15 cellular contexts compared by ENCODE assay signal in genomic region chr7:76071316-76072242, GRCh38. TPM values are rescaled to one million over a fixed set of nuclear protein-coding genes. Genes with fewer than 3 reads are reported as not detected.
DNase-seq lines count a peak whose midpoint lies in the region; ATAC-seq and TF ChIP-seq lines count a peak whose summit lies in the region.
"Had no signal": no experiment of that assay in that cellular context is flagged by ENCODE, and none has a peak within 500 bp of the region (broad histone marks: within the 10 kb centered on the region; RNA-seq: fewer than 3 reads in every experiment).

No MANE protein-coding gene starts in this region.

- H3K27ac ChIP-seq in heart left ventricle, result peak overlapping the region in 3 of 12 donors; percentile 12 to 87 (median 24)
- peak overlapping the region; percentile 21 for H3K27ac ChIP-seq in muscle layer of colon (ENCODE audit: low read depth, low read length)
- peak overlapping the region; percentile 36 for H3K27ac ChIP-seq in upper lobe of right lung
- H3K27ac ChIP-seq in CD4-positive, alpha-beta T cell (ENCODE audit: low read depth, low read length), result no peak overlapping the region
- H3K27ac ChIP-seq: PC-9 had no signal

- H3K36me3 Mint-ChIP-seq in osteocyte (ENCODE audit: unreplicated experiment), result peaks cover 4% of the 10 kb centered on the region
- H3K36me3 Mint-ChIP-seq in CD4-positive, alpha-beta T cell (ENCODE audit: low read depth), result peaks cover 5% of the 10 kb centered on the region

- POLR2A ChIA-PET in CD4-positive, alpha-beta T cell (lab: Charles Lee), result interaction anchor here (1.1 kb wide), 1 partner anchor 24 kb away, joined by 3 read pairs; the partner anchor contains the start of genes MDH2 and STYXL1

- H3K4me3 ChIP-seq in heart left ventricle (no peak overlapping the region), muscle layer of colon (ENCODE audit: low read depth in 1 of 2, low read length in 2 of 2) (no peak overlapping the region), upper lobe of right lung (no peak overlapping the region)
- H3K4me3 ChIP-seq: PC-9 had no signal

- H3K36me3 ChIP-seq in heart left ventricle (peaks cover 0 to 13% (median 6%) of the 10 kb centered on the region in 9 donors), muscle layer of colon (ENCODE audit: insufficient read depth, low read length) (peaks cover 8% of the 10 kb centered on the region), upper lobe of right lung (peaks cover 9% of the 10 kb centered on the region)

- peak in 1 of 4 donors; percentile 40 for ATAC-seq in heart left ventricle
- ATAC-seq in upper lobe of right lung, result peak; percentile 41
- ATAC-seq in CD4-positive, alpha-beta T cell (ENCODE audit: poor library complexity), result no peak
- ATAC-seq in GM18511 (IDR thresholded peaks at IDR 0.05; ENCODE audit: unreplicated experiment), result no peak
- ATAC-seq: activated CD4-positive, alpha-beta T cell treated with anti-CD3 and anti-CD28 coated beads for 36 hours had no signal

- H3K9me3 Mint-ChIP-seq in osteocyte (ENCODE audit: unreplicated experiment), result no peaks in the 10 kb centered on the region
- H3K9me3 Mint-ChIP-seq in CD4-positive, alpha-beta T cell, result no peaks in the 10 kb centered on the region

- TF ChIP-seq CTCF in heart left ventricle (IDR thresholded peaks at IDR 0.05) (no peak), upper lobe of right lung (IDR thresholded peaks at IDR 0.05) (no peak), osteocyte (IDR thresholded peaks at IDR 0.05) (no peak)
- no peak for TF ChIP-seq CTCF in CD4-positive, alpha-beta T cell (IDR thresholded peaks at IDR 0.05)

- H3K4me1 Mint-ChIP-seq in osteocyte (ENCODE audit: unreplicated experiment), result peaks cover 7% of the 10 kb centered on the region
- H3K4me1 Mint-ChIP-seq in CD4-positive, alpha-beta T cell (ENCODE audit: low read depth), result no peaks in the 10 kb centered on the region
- H3K4me1 Mint-ChIP-seq: activated CD4-positive, alpha-beta T cell treated with anti-CD3 and anti-CD28 coated beads for 36 hours; activated naive CD8-positive, alpha-beta T cell treated with anti-CD3 and anti-CD28 coated beads for 36 hours had no signal

- intact Hi-C loops in heart left ventricle (cut with DNase I), result no loop called here
- intact Hi-C loops in upper lobe of right lung (cut with DNase I), result no loop called here
- intact Hi-C loops in CD4-positive, alpha-beta T cell (cut with DNase I, micrococcal nuclease), result no loop called here

- H3K27me3 ChIP-seq in heart left ventricle, result no peaks in the 10 kb centered on the region
- H3K27me3 ChIP-seq in muscle layer of colon (ENCODE audit: control insufficient read depth in 1 of 2, insufficient read depth in 2 of 2, low read length in 2 of 2), result no peaks in the 10 kb centered on the region
- no peaks in the 10 kb centered on the region for H3K27me3 ChIP-seq in upper lobe of right lung
- no peaks in the 10 kb centered on the region for H3K27me3 ChIP-seq in CD4-positive, alpha-beta T cell (ENCODE audit: control insufficient read depth, insufficient read depth, low read length)

- no peak overlapping the region for H3K9ac ChIP-seq in muscle layer of colon (ENCODE audit: low read length)

- DNase-seq in NCI-H82 (lab: John Stamatoyannopoulos, UW) (peak; percentile 39), NCI-H82 treated with DMSO at 0.1 percent for 48 hours (lab: John Stamatoyannopoulos, UW; ENCODE audit: unreplicated experiment) (no peak), heart left ventricle (peak in 3 of 5 donors; percentile 55 to 76 (median 69)), upper lobe of right lung (peak; percentile 68), osteocyte (ENCODE audit: extremely low spot score, unreplicated experiment) (no peak)
- no peak for DNase-seq in CD4-positive, alpha-beta T cell
- DNase-seq: activated CD4-positive, alpha-beta T cell treated with anti-CD3 and anti-CD28 coated beads for 36 hours; activated naive CD8-positive, alpha-beta T cell treated with anti-CD3 and anti-CD28 coated beads for 36 hours; NCI-H1105; NCI-H510A; PC-9; stimulated activated CD4-positive, alpha-beta T cell treated with anti-CD3 and anti-CD28 coated beads, Interleukin-2, amount 100 ng/mL, for 48 hours; T-helper 1 cell had no signal

- TF ChIP-seq POLR2A in heart left ventricle (IDR thresholded peaks at IDR 0.05), result no peak

- H3K9me3 ChIP-seq in heart left ventricle (peaks cover 0 to 19% (median 5%) of the 10 kb centered on the region in 12 donors), muscle layer of colon (ENCODE audit: low read length) (no peaks in the 10 kb centered on the region), upper lobe of right lung (no peaks in the 10 kb centered on the region)
- no peaks in the 10 kb centered on the region for H3K9me3 ChIP-seq in CD4-positive, alpha-beta T cell (ENCODE audit: control insufficient read depth, low read length)

- CTCF ChIA-PET in CD4-positive, alpha-beta T cell (lab: Charles Lee), result no interaction called here

- 74 to 89% (median 87%) methylated on average over 17 to 47 of the region's 47 CpGs for WGBS in heart left ventricle, 4 donors

- no peak overlapping the region for H3K27ac Mint-ChIP-seq in osteocyte (ENCODE audit: unreplicated experiment)
- no peak overlapping the region for H3K27ac Mint-ChIP-seq in CD4-positive, alpha-beta T cell
- H3K27ac Mint-ChIP-seq: activated CD4-positive, alpha-beta T cell treated with anti-CD3 and anti-CD28 coated beads for 36 hours; activated naive CD8-positive, alpha-beta T cell treated with anti-CD3 and anti-CD28 coated beads for 36 hours had no signal

- H3K27me3 Mint-ChIP-seq in osteocyte (ENCODE audit: unreplicated experiment), result no peaks in the 10 kb centered on the region
- no peaks in the 10 kb centered on the region for H3K27me3 Mint-ChIP-seq in CD4-positive, alpha-beta T cell
- H3K27me3 Mint-ChIP-seq: activated CD4-positive, alpha-beta T cell treated with anti-CD3 and anti-CD28 coated beads for 36 hours; activated naive CD8-positive, alpha-beta T cell treated with anti-CD3 and anti-CD28 coated beads for 36 hours had no signal

- H3K4me1 ChIP-seq in heart left ventricle (peaks cover 0 to 32% (median 6%) of the 10 kb centered on the region in 12 donors), muscle layer of colon (ENCODE audit: insufficient read depth, low read length) (peaks cover 23% of the 10 kb centered on the region), upper lobe of right lung (peaks cover 7% of the 10 kb centered on the region)

- H3K4me3 Mint-ChIP-seq in osteocyte (ENCODE audit: unreplicated experiment), result no peak overlapping the region
- no peak overlapping the region for H3K4me3 Mint-ChIP-seq in CD4-positive, alpha-beta T cell
- H3K4me3 Mint-ChIP-seq: activated CD4-positive, alpha-beta T cell treated with anti-CD3 and anti-CD28 coated beads for 36 hours; activated naive CD8-positive, alpha-beta T cell treated with anti-CD3 and anti-CD28 coated beads for 36 hours had no signal

RNA-seq across cellular contexts. Expression of gene MDH2, which starts 23.7 kb away (rescaled TPM):
- total RNA-seq in heart left ventricle (100 to 1,000 TPM; 303 to 591 (median 409) TPM), upper lobe of right lung (106 TPM), osteocyte (119 and 133 TPM in 2 replicates)
- polyA plus RNA-seq in heart left ventricle, result 100 to 1,000 TPM; 140 to 251 TPM
- 10 to 100 TPM; 66.4 to 68.3 TPM for total RNA-seq in CD4-positive, alpha-beta T cell

RNA-seq across cellular contexts. Expression of gene STYXL1, which starts 23.8 kb away (rescaled TPM):
- 10 to 100 TPM in 8 of 9 donors, 1 to 10 TPM in 1; 7.9 to 26.8 (median 16.1) TPM for total RNA-seq in heart left ventricle
- polyA plus RNA-seq in heart left ventricle, result 10 to 100 TPM; 43.1 to 44.3 TPM
- 20.9 TPM for total RNA-seq in upper lobe of right lung
- 29.7 and 32.5 TPM in 2 replicates for total RNA-seq in osteocyte
- total RNA-seq in CD4-positive, alpha-beta T cell, result 1 to 10 TPM; 8.4 to 8.5 TPM

Comparison
In these comparisons a context has a peak if more than half of its experiments do, and no peak if none do; other contexts are left out.
1. DNase-seq: peak in NCI-H82 (single experiment), heart left ventricle (3 of 5) and upper lobe of right lung (single experiment); none in NCI-H82 treated with DMSO at 0.1 percent for 48 hours (single experiment), osteocyte (single experiment) and CD4-positive, alpha-beta T cell (0 of 10).